8 cellular contexts compared by ENCODE assay signal in the genomic region with DNA sequence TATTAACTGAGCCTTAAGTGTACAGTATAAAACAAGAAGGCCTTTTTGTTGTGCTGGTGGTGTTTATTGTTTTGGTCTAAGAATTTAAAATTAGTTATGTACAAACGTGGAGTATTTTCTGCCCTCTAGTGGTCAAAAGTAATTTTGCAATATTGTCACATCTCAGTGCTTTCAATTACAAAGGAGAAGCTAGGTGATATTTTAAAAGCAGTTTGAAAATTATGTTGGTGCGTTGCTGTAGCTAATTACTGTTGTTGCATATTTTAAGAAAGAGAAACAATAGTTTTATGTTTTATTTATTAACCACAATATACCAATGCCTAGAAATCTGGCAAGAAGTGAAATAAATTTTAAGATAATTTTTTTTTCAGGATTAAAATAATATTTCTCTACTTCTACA. TPM values are rescaled to one million over a fixed set of nuclear protein-coding genes. Genes with fewer than 3 reads are reported as not detected.
DNase-seq lines count a peak whose midpoint lies in the region; FAIRE-seq and TF ChIP-seq lines count a peak whose summit lies in the region.

No MANE protein-coding gene starts in this region.

- H3K27ac ChIP-seq in smooth muscle cell (ENCODE audit: low read depth): no peak overlapping the region

- H3K36me3 ChIP-seq in smooth muscle cell (ENCODE audit: low read depth): no peaks in the 10 kb centered on the region

- peak overlapping the region; percentile 37 for H2AFZ ChIP-seq in smooth muscle cell (ENCODE audit: low read depth)

- FAIRE-seq in TTC549 (lab: Jason Lieb, UNC): peak; percentile 88

- TF ChIP-seq CTCF in glutamatergic neuron (IDR thresholded peaks at IDR 0.05; ENCODE audit: partially characterized antibody, unreplicated experiment) (peak; percentile 95), smooth muscle cell (IDR thresholded peaks at IDR 0.05; ENCODE audit: borderline replicate concordance, insufficient read depth, poor library complexity, severe bottlenecking) (peak; percentile 89)

- no peak overlapping the region for H3K9ac ChIP-seq in smooth muscle cell (ENCODE audit: low read depth)

- H3K9me3 Mint-ChIP-seq in glutamatergic neuron (ENCODE audit: unreplicated experiment): no peaks in the 10 kb centered on the region

- no peak overlapping the region for H3K27ac Mint-ChIP-seq in glutamatergic neuron (ENCODE audit: unreplicated experiment)

- no peaks in the 10 kb centered on the region for H3K9me3 ChIP-seq in smooth muscle cell (replicated peaks; ENCODE audit: low read depth)

- H3K36me3 Mint-ChIP-seq in glutamatergic neuron (ENCODE audit: unreplicated experiment): peaks cover 5% of the 10 kb centered on the region

- no peaks in the 10 kb centered on the region for H4K20me1 ChIP-seq in smooth muscle cell (ENCODE audit: low read depth)

- no peaks in the 10 kb centered on the region for H3K4me1 ChIP-seq in smooth muscle cell (ENCODE audit: low read depth)

- no peaks in the 10 kb centered on the region for H3K79me2 ChIP-seq in smooth muscle cell (ENCODE audit: low read depth)

- no peak overlapping the region for H3K4me2 ChIP-seq in smooth muscle cell

- no peaks in the 10 kb centered on the region for H3K27me3 Mint-ChIP-seq in glutamatergic neuron (ENCODE audit: unreplicated experiment)

- 11% methylated on average over 2 of the region's 2 CpGs for WGBS in smooth muscle cell (ENCODE audit: low lambda C conversion rate)

- no peaks in the 10 kb centered on the region for H3F3A ChIP-seq in smooth muscle cell (ENCODE audit: low read depth)

- no peak overlapping the region for H3K4me3 Mint-ChIP-seq in glutamatergic neuron (ENCODE audit: unreplicated experiment)

- H3K27me3 ChIP-seq in smooth muscle cell (ENCODE audit: low read depth): peaks cover 29% of the 10 kb centered on the region

- DNase-seq in SIG-M5 treated with dmso at 0.1 percent for 504 hours (lab: John Stamatoyannopoulos, UW; ENCODE audit: unreplicated experiment) (peak; percentile 51), SIG-M5 (lab: John Stamatoyannopoulos, UW) (no peak), NCI-H128 (lab: John Stamatoyannopoulos, UW; ENCODE audit: unreplicated experiment) (peak; percentile 17), glutamatergic neuron (no peak), smooth muscle cell (lab: John Stamatoyannopoulos, UW; ENCODE audit: unreplicated experiment) (no peak), cortex of kidney (lab: John Stamatoyannopoulos, UW) (no peak)
- no peak for DNase-seq in activated CD4-positive, alpha-beta T cell treated with anti-CD3 and anti-CD28 coated beads, Interleukin-2, amount 50 U/mL, for 48 hours

- H3K4me1 Mint-ChIP-seq in glutamatergic neuron (ENCODE audit: low read depth, unreplicated experiment): no peaks in the 10 kb centered on the region

- no peak overlapping the region for H3K4me3 ChIP-seq in smooth muscle cell

RNA-seq across cellular contexts. Expression of a gene that starts 11.4 kb away (rescaled TPM):
- total RNA-seq in glutamatergic neuron (ENCODE audit: unreplicated experiment) (not detected), smooth muscle cell (not detected in 2 replicates)
- polyA plus RNA-seq in smooth muscle cell: not detected in 2 replicates

Comparison
In these comparisons a context has a peak if more than half of its experiments do, and no peak if none do; other contexts are left out.
1. DNase-seq: peak in SIG-M5 treated with dmso at 0.1 percent for 504 hours (single experiment) and NCI-H128 (single experiment); none in SIG-M5 (single experiment), glutamatergic neuron (single experiment), smooth muscle cell (single experiment), activated CD4-positive, alpha-beta T cell treated with anti-CD3 and anti-CD28 coated beads, Interleukin-2, amount 50 U/mL, for 48 hours (0 of 2) and cortex of kidney (single experiment).